ENCODE assay signal across 8 cellular contexts in the genomic region with DNA sequence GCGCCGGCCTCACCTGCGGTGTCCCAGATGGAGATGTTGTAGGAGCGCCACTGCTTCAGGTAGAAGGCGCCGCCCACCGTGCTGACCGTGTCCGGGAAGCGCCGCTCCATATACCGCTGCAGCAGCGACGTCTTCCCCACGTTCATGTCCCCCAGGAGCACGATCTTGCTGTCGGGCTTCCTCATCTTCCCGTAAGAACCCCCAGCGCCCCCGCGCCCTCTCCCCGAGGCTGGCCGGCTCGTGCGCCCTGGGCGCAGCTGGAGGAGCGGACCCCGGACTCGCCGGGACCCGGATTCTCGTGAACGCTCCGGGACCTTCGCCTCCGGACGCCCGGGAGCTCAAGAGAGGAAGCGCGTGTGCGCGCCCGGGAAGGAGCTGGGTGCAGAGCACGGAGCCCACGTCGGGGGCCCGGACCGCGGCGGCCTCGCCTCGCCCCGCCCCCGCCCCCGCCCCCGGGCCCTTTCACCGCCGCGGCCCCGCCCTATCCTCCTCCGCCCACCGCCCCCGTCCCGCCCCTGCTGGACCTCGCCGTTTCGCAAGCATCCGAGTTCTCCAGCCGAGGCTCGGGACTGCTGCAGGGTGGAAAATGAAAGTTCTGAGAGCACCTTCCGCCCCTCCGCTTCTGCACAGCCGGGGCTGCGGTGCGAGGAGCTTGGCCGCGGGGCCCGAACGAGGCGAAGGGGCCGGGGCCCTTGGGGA. TPM values are rescaled to one million over a fixed set of nuclear protein-coding genes. Genes with fewer than 3 reads are reported as not detected.
DNase-seq lines count a peak whose midpoint lies in the region; ATAC-seq, FAIRE-seq and TF ChIP-seq lines count a peak whose summit lies in the region.

A gene with protein sequence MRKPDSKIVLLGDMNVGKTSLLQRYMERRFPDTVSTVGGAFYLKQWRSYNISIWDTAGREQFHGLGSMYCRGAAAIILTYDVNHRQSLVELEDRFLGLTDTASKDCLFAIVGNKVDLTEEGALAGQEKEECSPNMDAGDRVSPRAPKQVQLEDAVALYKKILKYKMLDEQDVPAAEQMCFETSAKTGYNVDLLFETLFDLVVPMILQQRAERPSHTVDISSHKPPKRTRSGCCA (minus strand): TSS at position 388 of the 699 bp plus-strand sequence. CDS start 203 bp downstream, at position 185.

- H3K27ac Mint-ChIP-seq in activated naive CD4-positive, alpha-beta T cell treated with anti-CD3 and anti-CD28 coated beads, Interleukin-2, amount 50 U/mL, for 24 hours: peak within 1 kb of the TSS; percentile 91
- peak within 1 kb of the TSS; percentile 45 for H3K27ac Mint-ChIP-seq in glutamatergic neuron (ENCODE audit: unreplicated experiment)

- ATAC-seq in GM21367 (IDR thresholded peaks at IDR 0.05; ENCODE audit: unreplicated experiment): peak; percentile 76

- TF ChIP-seq POLR2A in ovary (IDR thresholded peaks at IDR 0.05): peak; percentile 22

- H3K27me3 ChIP-seq in SJSA1 (replicated peaks) (peaks cover 39% of the 10 kb centered on the region), ovary (no peaks in the 10 kb centered on the region), thymus (ENCODE audit: control insufficient read depth, insufficient read depth) (peaks cover 20% of the 10 kb centered on the region)

- H3K4me1 Mint-ChIP-seq in activated naive CD4-positive, alpha-beta T cell treated with anti-CD3 and anti-CD28 coated beads, Interleukin-2, amount 50 U/mL, for 24 hours: peaks cover 27% of the 10 kb centered on the region
- H3K4me1 Mint-ChIP-seq in glutamatergic neuron (ENCODE audit: low read depth, unreplicated experiment): peaks cover 1% of the 10 kb centered on the region

- H3K4me3 ChIP-seq in SJSA1 (peak within 1 kb of the TSS; percentile 57), ovary (peak within 1 kb of the TSS; percentile 72), thymus (ENCODE audit: low read length) (peak within 1 kb of the TSS; percentile 66)

- no peaks in the 10 kb centered on the region for H3K9me3 Mint-ChIP-seq in activated naive CD4-positive, alpha-beta T cell treated with anti-CD3 and anti-CD28 coated beads, Interleukin-2, amount 50 U/mL, for 24 hours
- H3K9me3 Mint-ChIP-seq in glutamatergic neuron (ENCODE audit: unreplicated experiment): peaks cover 5% of the 10 kb centered on the region

- H3K36me3 ChIP-seq in SJSA1 (no peaks in the 10 kb centered on the region), ovary (no peaks in the 10 kb centered on the region), thymus (ENCODE audit: control insufficient read depth, insufficient read depth) (no peaks in the 10 kb centered on the region)

- no peaks in the 10 kb centered on the region for H3K36me3 Mint-ChIP-seq in activated naive CD4-positive, alpha-beta T cell treated with anti-CD3 and anti-CD28 coated beads, Interleukin-2, amount 50 U/mL, for 24 hours
- peaks cover 5% of the 10 kb centered on the region for H3K36me3 Mint-ChIP-seq in glutamatergic neuron (ENCODE audit: unreplicated experiment)

- intact Hi-C loops in ovary (cut with DNase I): no loop called here

- TF ChIP-seq CTCF in D721Med (IDR thresholded peaks at IDR 0.05; ENCODE audit: insufficient read depth, missing control alignments) (no peak), glutamatergic neuron (IDR thresholded peaks at IDR 0.05; ENCODE audit: partially characterized antibody, unreplicated experiment) (no peak), ovary (IDR thresholded peaks at IDR 0.05) (no peak)

- no peak within 1 kb of the TSS for H3K27ac ChIP-seq in SJSA1
- peak within 1 kb of the TSS; percentile 66 to 95 for H3K27ac ChIP-seq in ovary
- H3K27ac ChIP-seq in thymus (ENCODE audit: low read depth): peak within 1 kb of the TSS; percentile 58

- peak; percentile 56 for DNase-seq in D721Med (ENCODE audit: insufficient read length, low spot score)
- DNase-seq in HT-29 (ENCODE audit: low spot score): peak; percentile 87
- DNase-seq in SJSA1 (ENCODE audit: low read depth in 1 of 2, low spot score in 2 of 2): peak; percentile 96 to 99
- DNase-seq in glutamatergic neuron: peak; percentile 71
- DNase-seq in ovary: peak; percentile 88 to 91 (median 90)

- H3K27me3 Mint-ChIP-seq in activated naive CD4-positive, alpha-beta T cell treated with anti-CD3 and anti-CD28 coated beads, Interleukin-2, amount 50 U/mL, for 24 hours: no peaks in the 10 kb centered on the region
- peaks cover 3% of the 10 kb centered on the region for H3K27me3 Mint-ChIP-seq in glutamatergic neuron (ENCODE audit: unreplicated experiment)

- H3K9me3 ChIP-seq in SJSA1 (replicated peaks) (peaks cover 2% of the 10 kb centered on the region), ovary (no peaks in the 10 kb centered on the region), thymus (ENCODE audit: control insufficient read depth) (peaks cover 1% of the 10 kb centered on the region)

- no peak for TF ChIP-seq EP300 in ovary (IDR thresholded peaks at IDR 0.05)

- WGBS in ovary, 3 donors: 1% methylated on average over 30 to 81 of the region's 81 CpGs
- 1% methylated on average over 81 of the region's 81 CpGs for WGBS in thymus

- peak within 1 kb of the TSS; percentile 94 for H3K4me3 Mint-ChIP-seq in activated naive CD4-positive, alpha-beta T cell treated with anti-CD3 and anti-CD28 coated beads, Interleukin-2, amount 50 U/mL, for 24 hours
- H3K4me3 Mint-ChIP-seq in glutamatergic neuron (ENCODE audit: unreplicated experiment): peak within 1 kb of the TSS; percentile 94

- no peak for FAIRE-seq in D721Med (lab: Jason Lieb, UNC)

- H3K4me1 ChIP-seq in SJSA1 (replicated peaks): peaks cover 27% of the 10 kb centered on the region
- peaks cover 6% of the 10 kb centered on the region for H3K4me1 ChIP-seq in ovary (ENCODE audit: insufficient read depth)
- no peaks in the 10 kb centered on the region for H3K4me1 ChIP-seq in thymus (ENCODE audit: control insufficient read depth, insufficient read depth, low read length)

RNA-seq across cellular contexts. Expression of the gene that starts here (rescaled TPM):
- 145 and 147 TPM in 2 replicates for total RNA-seq in HT-29 (2014; rRNA removed; shearing (Covaris generic))
- 19.3 and 24.3 TPM in 2 replicates for total RNA-seq in SJSA1 (2014; rRNA removed; shearing (Covaris generic))
- total RNA-seq in glutamatergic neuron (ENCODE audit: unreplicated experiment): 1.7 TPM
- total RNA-seq in ovary: 10 to 100 TPM; 14.5 to 32.6 (median 25.8) TPM
- 10 to 100 TPM; 18.4 to 20.7 TPM for polyA plus RNA-seq in ovary
- polyA plus RNA-seq in thymus: 18.5 TPM
